ENCODE assay signal across 11 cellular contexts in the genomic region with DNA sequence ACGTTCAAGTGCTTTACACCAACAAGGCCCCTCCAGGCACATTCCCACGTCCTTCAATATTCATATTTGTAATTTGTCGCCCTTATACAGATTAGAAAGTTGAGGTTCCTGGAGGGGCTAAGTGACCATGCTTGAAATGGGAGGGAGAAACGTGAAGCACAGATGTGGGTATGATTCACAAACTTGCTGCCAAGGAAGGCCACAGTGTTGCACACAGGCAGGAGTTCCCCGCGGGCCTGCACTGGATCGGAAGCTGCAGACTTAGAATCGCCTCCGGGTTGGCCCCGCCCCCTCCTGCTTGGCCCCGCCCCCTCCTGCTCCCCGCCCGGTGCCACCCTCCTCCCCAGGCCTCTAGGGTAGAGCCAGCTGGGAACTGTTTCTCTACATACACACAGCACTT. TPM values are rescaled to one million over a fixed set of nuclear protein-coding genes. Genes with fewer than 3 reads are reported as not detected.
DNase-seq lines count a peak whose midpoint lies in the region; ATAC-seq and TF ChIP-seq lines count a peak whose summit lies in the region.
"Had no signal": no experiment of that assay in that cellular context is flagged by ENCODE, and none has a peak within 500 bp of the region (broad histone marks: within the 10 kb centered on the region; RNA-seq: fewer than 3 reads in every experiment).

No MANE protein-coding gene starts in this region.

- peak in 1 of 2 donors; percentile 44 for TF ChIP-seq POLR2A in tibial nerve (IDR thresholded peaks at IDR 0.05)

- POLR2A ChIA-PET in activated CD4-positive, alpha-beta T cell treated with anti-CD3 and anti-CD28 coated beads for 36 hours (lab: Charles Lee): no interaction called here

- H3K27ac Mint-ChIP-seq in activated CD4-positive, alpha-beta T cell treated with anti-CD3 and anti-CD28 coated beads for 36 hours: no peak overlapping the region
- H3K27ac Mint-ChIP-seq in activated CD4-positive, alpha-beta T cell treated with anti-CD3 and anti-CD28 coated beads, Interleukin-2, amount 10 ng/mL, durations not matched to agents 24 days and 14 days: no peak overlapping the region
- H3K27ac Mint-ChIP-seq: activated naive CD4-positive, alpha-beta T cell treated with anti-CD3 and anti-CD28 coated beads, Interleukin-2, amount 50 U/mL, for 24 hours had no signal

- CTCF ChIA-PET in activated CD4-positive, alpha-beta T cell treated with anti-CD3 and anti-CD28 coated beads for 36 hours (lab: Charles Lee): no interaction called here

- no peaks in the 10 kb centered on the region for H3K36me3 Mint-ChIP-seq in activated CD4-positive, alpha-beta T cell treated with anti-CD3 and anti-CD28 coated beads for 36 hours (ENCODE audit: low read depth)
- no peaks in the 10 kb centered on the region for H3K36me3 Mint-ChIP-seq in activated CD4-positive, alpha-beta T cell treated with anti-CD3 and anti-CD28 coated beads, Interleukin-2, amount 10 ng/mL, durations not matched to agents 24 days and 14 days (ENCODE audit: low read depth)
- H3K36me3 Mint-ChIP-seq: activated naive CD4-positive, alpha-beta T cell treated with anti-CD3 and anti-CD28 coated beads, Interleukin-2, amount 50 U/mL, for 24 hours had no signal

- no peaks in the 10 kb centered on the region for H3K4me1 Mint-ChIP-seq in activated CD4-positive, alpha-beta T cell treated with anti-CD3 and anti-CD28 coated beads for 36 hours
- no peaks in the 10 kb centered on the region for H3K4me1 Mint-ChIP-seq in activated CD4-positive, alpha-beta T cell treated with anti-CD3 and anti-CD28 coated beads, Interleukin-2, amount 10 ng/mL, durations not matched to agents 24 days and 14 days
- H3K4me1 Mint-ChIP-seq: activated naive CD4-positive, alpha-beta T cell treated with anti-CD3 and anti-CD28 coated beads, Interleukin-2, amount 50 U/mL, for 24 hours had no signal

- H3K4me1 ChIP-seq in lower lobe of right lung (peaks cover 20% of the 10 kb centered on the region), tibial nerve (peaks cover 0 to 55% (median 19%) of the 10 kb centered on the region in 4 donors)
- H3K4me1 ChIP-seq: A549 had no signal

- DNase-seq in activated CD4-positive, alpha-beta T cell treated with anti-CD3 and anti-CD28 coated beads for 36 hours: peak; percentile 12
- DNase-seq in activated CD4-positive, alpha-beta T cell treated with anti-CD3 and anti-CD28 coated beads, Interleukin-2, amount 10 ng/mL, durations not matched to agents 24 days and 14 days: no peak
- DNase-seq in lower lobe of right lung (peak; percentile 75), tibial nerve (ENCODE audit: low spot score in 2 of 2) (peak in 1 of 2 donors; percentile 47), NCI-H2171 treated with DMSO at 0.1 percent for 48 hours (lab: John Stamatoyannopoulos, UW) (no peak)
- DNase-seq in activated CD4-positive, alpha-beta T cell treated with anti-CD3 and anti-CD28 coated beads, Interleukin-2, amount 50 U/mL, for 1 hour: no peak
- DNase-seq in effector CD8-positive, alpha-beta T cell (lab: John Stamatoyannopoulos, UW): no peak
- DNase-seq: NCI-H524 had no signal

- peak overlapping the region; percentile 89 for H3K27ac ChIP-seq in cingulate gyrus (ENCODE audit: low read depth, low read length)
- peak overlapping the region; percentile 85 for H3K27ac ChIP-seq in lower lobe of right lung
- peak overlapping the region; percentile 13 to 92 (median 80) for H3K27ac ChIP-seq in tibial nerve
- H3K27ac ChIP-seq: A549 had no signal

- TF ChIP-seq CTCF in lower lobe of right lung (IDR thresholded peaks at IDR 0.05) (no peak), tibial nerve (IDR thresholded peaks at IDR 0.05) (no peak)

- H3K9me3 Mint-ChIP-seq in activated CD4-positive, alpha-beta T cell treated with anti-CD3 and anti-CD28 coated beads for 36 hours (ENCODE audit: low read depth): no peaks in the 10 kb centered on the region
- H3K9me3 Mint-ChIP-seq in activated CD4-positive, alpha-beta T cell treated with anti-CD3 and anti-CD28 coated beads, Interleukin-2, amount 10 ng/mL, durations not matched to agents 24 days and 14 days: no peaks in the 10 kb centered on the region
- H3K9me3 Mint-ChIP-seq: activated naive CD4-positive, alpha-beta T cell treated with anti-CD3 and anti-CD28 coated beads, Interleukin-2, amount 50 U/mL, for 24 hours had no signal

- H3K4me3 Mint-ChIP-seq in activated CD4-positive, alpha-beta T cell treated with anti-CD3 and anti-CD28 coated beads for 36 hours: no peak overlapping the region
- no peak overlapping the region for H3K4me3 Mint-ChIP-seq in activated CD4-positive, alpha-beta T cell treated with anti-CD3 and anti-CD28 coated beads, Interleukin-2, amount 10 ng/mL, durations not matched to agents 24 days and 14 days
- H3K4me3 Mint-ChIP-seq: activated naive CD4-positive, alpha-beta T cell treated with anti-CD3 and anti-CD28 coated beads, Interleukin-2, amount 50 U/mL, for 24 hours had no signal

- no peaks in the 10 kb centered on the region for H3K27me3 ChIP-seq in lower lobe of right lung (ENCODE audit: low read depth)
- H3K27me3 ChIP-seq in tibial nerve: no peaks in the 10 kb centered on the region

- H3K36me3 ChIP-seq in lower lobe of right lung (no peaks in the 10 kb centered on the region), tibial nerve (no peaks in the 10 kb centered on the region)

- H3K4me3 ChIP-seq in lower lobe of right lung (no peak overlapping the region), tibial nerve (no peak overlapping the region)
- H3K4me3 ChIP-seq: A549 had no signal

- WGBS in tibial nerve, 2 donors: 17 to 33% methylated on average over 11 to 13 of the region's 13 CpGs

- H3K9me3 ChIP-seq in lower lobe of right lung (no peaks in the 10 kb centered on the region), tibial nerve (no peaks in the 10 kb centered on the region)
- H3K9me3 ChIP-seq: A549 had no signal

- intact Hi-C loops in activated CD4-positive, alpha-beta T cell treated with anti-CD3 and anti-CD28 coated beads for 36 hours (cut with DNase I, micrococcal nuclease): no loop called here
- intact Hi-C loops in activated CD4-positive, alpha-beta T cell treated with anti-CD3 and anti-CD28 coated beads, Interleukin-2, amount 10 ng/mL, durations not matched to agents 24 days and 14 days (cut with micrococcal nuclease): no loop called here
- intact Hi-C loops in lower lobe of right lung (cut with DNase I): no loop called here

- TF ChIP-seq EP300 in tibial nerve (IDR thresholded peaks at IDR 0.05): peak in 1 of 2 donors; percentile 70

- peaks cover 4% of the 10 kb centered on the region for H3K27me3 Mint-ChIP-seq in activated CD4-positive, alpha-beta T cell treated with anti-CD3 and anti-CD28 coated beads for 36 hours
- no peaks in the 10 kb centered on the region for H3K27me3 Mint-ChIP-seq in activated CD4-positive, alpha-beta T cell treated with anti-CD3 and anti-CD28 coated beads, Interleukin-2, amount 10 ng/mL, durations not matched to agents 24 days and 14 days
- H3K27me3 Mint-ChIP-seq: activated naive CD4-positive, alpha-beta T cell treated with anti-CD3 and anti-CD28 coated beads, Interleukin-2, amount 50 U/mL, for 24 hours had no signal

- ATAC-seq in activated CD4-positive, alpha-beta T cell treated with anti-CD3 and anti-CD28 coated beads for 36 hours: no peak
- peak; percentile 69 to 71 for ATAC-seq in lower lobe of right lung

RNA-seq across cellular contexts. Expression of gene QKI, which starts 58.2 kb away (rescaled TPM):
- total RNA-seq in activated CD4-positive, alpha-beta T cell treated with anti-CD3 and anti-CD28 coated beads for 36 hours: 10 to 100 TPM; 48.6 to 62.7 TPM
- total RNA-seq in activated CD4-positive, alpha-beta T cell treated with anti-CD3 and anti-CD28 coated beads, Interleukin-2, amount 10 ng/mL, durations not matched to agents 24 days and 14 days: 69.3 and 79.7 TPM in 2 replicates
- total RNA-seq in lower lobe of right lung (247 TPM), tibial nerve (100 to 1,000 TPM; 365 to 570 (median 511) TPM)

Comparison
In these comparisons a context has a peak if more than half of its experiments do, and no peak if none do; other contexts are left out.
1. DNase-seq: peak in activated CD4-positive, alpha-beta T cell treated with anti-CD3 and anti-CD28 coated beads for 36 hours (single experiment) and lower lobe of right lung (single experiment); none in activated CD4-positive, alpha-beta T cell treated with anti-CD3 and anti-CD28 coated beads, Interleukin-2, amount 10 ng/mL, durations not matched to agents 24 days and 14 days (single experiment), activated CD4-positive, alpha-beta T cell treated with anti-CD3 and anti-CD28 coated beads, Interleukin-2, amount 50 U/mL, for 1 hour (single experiment), NCI-H2171 treated with DMSO at 0.1 percent for 48 hours (single experiment) and effector CD8-positive, alpha-beta T cell (single experiment).
2. Peak in every context shown above with its lines, with median percentiles within 50 percentile points of each other: H3K27ac ChIP-seq.